Comparison of ENCODE assay signal across 18 cellular contexts in genomic region chr6:124869412-124869811, GRCh38.
A peak's percentile ranks its signal among the peaks of the same experiment; 100 is the strongest.
DNase-seq lines count a peak whose midpoint lies in the region; TF ChIP-seq lines count a peak whose summit lies in the region.
"Had no signal": no experiment of that assay in that cellular context is flagged by ENCODE, and none has a peak within 500 bp of the region (broad histone marks: within the 10 kb centered on the region; RNA-seq: fewer than 3 reads in every experiment).

No MANE protein-coding gene starts in this region.

- no peaks in the 10 kb centered on the region for H3K4me1 ChIP-seq in endodermal cell (ENCODE audit: control insufficient read depth, insufficient read depth, low read length)
- H3K4me1 ChIP-seq: A549 had no signal

- no peak overlapping the region for H3K4me3 Mint-ChIP-seq in endodermal cell
- H3K4me3 Mint-ChIP-seq in activated T-cell treated with anti-CD3 and anti-CD28 coated beads, Interleukin-2, amount 50 U/mL, for 24 hours: no peak overlapping the region
- H3K4me3 Mint-ChIP-seq: CD8-positive, alpha-beta memory T cell had no signal

- no peaks in the 10 kb centered on the region for H3K27me3 ChIP-seq in endodermal cell (ENCODE audit: control insufficient read depth, insufficient read depth, low read length, poor library complexity, severe bottlenecking)

- H3K36me3 ChIP-seq in endodermal cell (ENCODE audit: control insufficient read depth, insufficient read depth, low read length): no peaks in the 10 kb centered on the region

- H3K4me1 Mint-ChIP-seq in endodermal cell: peaks cover 27% of the 10 kb centered on the region
- no peaks in the 10 kb centered on the region for H3K4me1 Mint-ChIP-seq in activated T-cell treated with anti-CD3 and anti-CD28 coated beads, Interleukin-2, amount 50 U/mL, for 24 hours (ENCODE audit: low read depth)
- H3K4me1 Mint-ChIP-seq: CD8-positive, alpha-beta memory T cell had no signal

- H3K4me3 ChIP-seq in endodermal cell (ENCODE audit: low read length) (no peak overlapping the region), foreskin fibroblast (ENCODE audit: low read depth in 1 of 2, low read length in 2 of 2) (no peak overlapping the region)
- H3K4me3 ChIP-seq: A549, PC-9 had no signal

- no peaks in the 10 kb centered on the region for H3K9me3 ChIP-seq in endodermal cell (ENCODE audit: control insufficient read depth, low read length)
- H3K9me3 ChIP-seq: A549 had no signal

- no peaks in the 10 kb centered on the region for H3K27me3 Mint-ChIP-seq in endodermal cell (ENCODE audit: insufficient read depth)
- no peaks in the 10 kb centered on the region for H3K27me3 Mint-ChIP-seq in activated T-cell treated with anti-CD3 and anti-CD28 coated beads, Interleukin-2, amount 50 U/mL, for 24 hours

- no peak for TF ChIP-seq CTCF in endodermal cell (conservative IDR thresholded peaks at IDR 0.05)
- TF ChIP-seq CTCF in foreskin fibroblast (IDR thresholded peaks at IDR 0.05; ENCODE audit: low read depth, low read length): no peak

- peak; percentile 51 for DNase-seq in EH (ENCODE audit: low read depth)
- peak; percentile 20 for DNase-seq in M059J (ENCODE audit: low read depth)
- DNase-seq in endodermal cell: no peak
- peak; percentile 12 to 64 for DNase-seq in lung microvascular endothelial cell (ENCODE audit: low read depth in 2 of 2)
- no peak for DNase-seq in foreskin fibroblast
- no peak for DNase-seq in DMS79 treated with DMSO at 0.1 percent for 48 hours (lab: John Stamatoyannopoulos, UW)
- no peak for DNase-seq in HEK293T (ENCODE audit: extremely low spot score)
- DNase-seq in activated T-cell treated with anti-CD3 and anti-CD28 coated beads, Interleukin-2, amount 50 U/mL, for 24 hours: no peak
- DNase-seq: C1 segment of cervical spinal cord; CD8-positive, alpha-beta memory T cell; DMS53; NCI-H1105 treated with DMSO at 0.1 percent for 48 hours; NCI-H1694; NCI-H2081 treated with DMSO at 0.1 percent for 48 hours; NCI-H510A treated with DMSO at 0.1 percent for 48 hours; PC-9 had no signal

- WGBS in endodermal cell (ENCODE audit: insufficient coverage in 1 of 2, insufficient read length in 1 of 2), 2 experiments: 97% methylated on average over 2 of the region's 2 CpGs; no CpG with 5 or more reads in 1 of the 2 experiments

- H3K9ac ChIP-seq in endodermal cell (ENCODE audit: extremely low read depth, low read length, poor library complexity, severe bottlenecking): no peak overlapping the region

- POLR2A ChIA-PET in HEK293T (lab: Yijun Ruan, JAX): no interaction called here

- no peak overlapping the region for H3K27ac ChIP-seq in endodermal cell (ENCODE audit: low read depth, low read length)
- H3K27ac ChIP-seq: A549, PC-9, RWPE1 had no signal

- peak overlapping the region; percentile 3 for H3K27ac Mint-ChIP-seq in endodermal cell
- H3K27ac Mint-ChIP-seq in activated T-cell treated with anti-CD3 and anti-CD28 coated beads, Interleukin-2, amount 50 U/mL, for 24 hours: no peak overlapping the region
- H3K27ac Mint-ChIP-seq: CD8-positive, alpha-beta memory T cell had no signal

- CTCF ChIA-PET in HEK293T (lab: Yijun Ruan, JAX): no interaction called here

- no peaks in the 10 kb centered on the region for H3K9me3 Mint-ChIP-seq in endodermal cell
- H3K9me3 Mint-ChIP-seq in activated T-cell treated with anti-CD3 and anti-CD28 coated beads, Interleukin-2, amount 50 U/mL, for 24 hours: no peaks in the 10 kb centered on the region

- H3K36me3 Mint-ChIP-seq in endodermal cell (ENCODE audit: low read depth): no peaks in the 10 kb centered on the region
- no peaks in the 10 kb centered on the region for H3K36me3 Mint-ChIP-seq in activated T-cell treated with anti-CD3 and anti-CD28 coated beads, Interleukin-2, amount 50 U/mL, for 24 hours (ENCODE audit: low read depth)
- H3K36me3 Mint-ChIP-seq: CD8-positive, alpha-beta memory T cell had no signal

TF ChIP-seq in HEK293T, 16 proteins besides CTCF, POLR2A, EP300 and RAD21:
- TF ChIP-seq FOXM1 (IDR thresholded peaks at IDR 0.05; ENCODE audit: borderline replicate concordance) (no peak), TARDBP (IDR thresholded peaks at IDR 0.05) (no peak), FOXK2 (IDR thresholded peaks at IDR 0.05) (no peak), SUZ12 (IDR thresholded peaks at IDR 0.05) (no peak), HDGF (IDR thresholded peaks at IDR 0.05; ENCODE audit: borderline replicate concordance) (no peak), ELF4 (IDR thresholded peaks at IDR 0.05) (no peak), ARNT (IDR thresholded peaks at IDR 0.05) (no peak)

Comparison
In these comparisons a context has a peak if more than half of its experiments do, and no peak if none do; other contexts are left out.
1. DNase-seq: peak in EH (single experiment), M059J (single experiment) and lung microvascular endothelial cell (2 of 2); none in endodermal cell (single experiment), foreskin fibroblast (0 of 2), DMS79 treated with DMSO at 0.1 percent for 48 hours (single experiment), HEK293T (single experiment) and activated T-cell treated with anti-CD3 and anti-CD28 coated beads, Interleukin-2, amount 50 U/mL, for 24 hours (single experiment).